ENCODE assay signal across 10 cellular contexts in the genomic region with DNA sequence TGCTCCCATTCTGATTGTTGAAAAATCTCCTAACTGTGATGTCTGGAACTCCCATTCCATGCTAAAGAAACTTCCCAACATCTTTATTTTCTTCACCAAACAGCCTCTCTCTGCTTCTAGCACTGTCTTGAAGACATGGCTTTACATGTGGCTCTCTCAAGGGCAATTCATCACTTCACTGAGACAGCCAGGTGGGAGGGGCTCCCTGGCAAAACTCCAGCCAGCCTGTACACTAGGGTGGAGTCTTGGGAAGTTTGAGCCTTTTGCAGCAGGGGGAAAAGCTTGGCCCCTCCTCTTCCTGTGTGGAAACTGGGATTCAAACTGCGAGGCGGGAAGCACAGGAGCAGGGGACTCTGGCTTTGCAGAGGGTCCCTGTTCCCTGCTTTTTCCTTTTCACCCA.
"Had no signal": no experiment of that assay in that cellular context is flagged by ENCODE, and none has a peak within 500 bp of the region (broad histone marks: within the 10 kb centered on the region; RNA-seq: fewer than 3 reads in every experiment).

No MANE protein-coding gene starts in this region.

- H3K36me3 ChIP-seq: pancreas, thoracic aorta had no signal

- ATAC-seq: pancreas; stimulated activated effector memory CD8-positive, alpha-beta T cell treated with anti-CD3 and anti-CD28 coated beads, Interleukin-12 subunit alpha, Interleukin-12 subunit beta, amount 100 ng/mL, for 72 hours had no signal

- H3K9me3 ChIP-seq: pancreas, thoracic aorta had no signal

- DNase-seq: activated CD4-positive, alpha-beta memory T cell treated with anti-CD3 and anti-CD28 coated beads, Interleukin-2, amount 10 ng/mL, durations not matched to agents 7 days and 5 days; activated naive CD4-positive, alpha-beta T cell treated with anti-CD3 and anti-CD28 coated beads, Interleukin-2, amount 50 U/mL, for 16 hours; activated T-cell treated with anti-CD3 and anti-CD28 coated beads, Interleukin-2, amount 50 U/mL, for 24 hours; kidney glomerular epithelial cell; naive B cell; pancreas; stimulated activated CD4-positive, alpha-beta T cell treated with anti-CD3 and anti-CD28 coated beads, Interleukin-12 subunit alpha, Interleukin-12 subunit beta, amount 100 ng/mL, for 4 hours had no signal

- H3K27ac ChIP-seq: pancreas, thoracic aorta, VCaP had no signal

- H3K4me3 ChIP-seq: pancreas, thoracic aorta had no signal

- H3K4me1 ChIP-seq: pancreas had no signal
